ENCODE assay signal across 8 cellular contexts in genomic region chr12:108691154-108691994, GRCh38. TPM values are rescaled to one million over a fixed set of nuclear protein-coding genes. Genes with fewer than 3 reads are reported as not detected.
DNase-seq lines count a peak whose midpoint lies in the region; ATAC-seq and TF ChIP-seq lines count a peak whose summit lies in the region.

No MANE protein-coding gene starts in this region.

- no peak for TF ChIP-seq CTCF in GM13977 (IDR thresholded peaks at IDR 0.05; ENCODE audit: extremely low read depth, insufficient read depth, missing control alignments)
- peak; percentile 36 for TF ChIP-seq CTCF in astrocyte of the cerebellum (IDR thresholded peaks at IDR 0.05; ENCODE audit: low read depth, low read length, missing control alignments)
- TF ChIP-seq CTCF in hepatocyte (IDR thresholded peaks at IDR 0.05; ENCODE audit: poor library complexity), result no peak

- H3K4me2 ChIP-seq in hepatocyte, result peak overlapping the region; percentile 67

- ATAC-seq in HG02938 (IDR thresholded peaks at IDR 0.05; ENCODE audit: unreplicated experiment) (peak; percentile 65), GM18519 (IDR thresholded peaks at IDR 0.05; ENCODE audit: low FRiP score, unreplicated experiment) (no peak)

- H3K4me1 ChIP-seq in hepatocyte (ENCODE audit: insufficient read depth), result peaks cover 42% of the 10 kb centered on the region

- 18% methylated on average over 13 of the region's 13 CpGs for WGBS in hepatocyte (ENCODE audit: low lambda C conversion rate, missing lambda C conversion rate)

- H3K79me2 ChIP-seq in hepatocyte, result peaks cover 70% of the 10 kb centered on the region

- DNase-seq in GM13977 (ENCODE audit: low spot score) (peak; percentile 33), NCI-H187 treated with DMSO at 0.1 percent for 48 hours (lab: John Stamatoyannopoulos, UW) (peak; percentile 98), T-helper 9 cell (peak; percentile 45), astrocyte of the cerebellum (ENCODE audit: low read depth) (peak; percentile 98), hepatocyte (ENCODE audit: low spot score) (peak; percentile 96), retina (peak; percentile 90)

- H3K4me3 ChIP-seq in astrocyte of the cerebellum (ENCODE audit: low read depth, low read length) (peak overlapping the region; percentile 0), hepatocyte (no peak overlapping the region)

- peak overlapping the region; percentile 96 for H3K27ac ChIP-seq in hepatocyte

- H3K36me3 ChIP-seq in hepatocyte (replicated peaks; ENCODE audit: insufficient read depth, low read depth), result no peaks in the 10 kb centered on the region

- no peaks in the 10 kb centered on the region for H3K9me3 ChIP-seq in hepatocyte (ENCODE audit: low read depth)

- in situ Hi-C loops in GM13977 (cut with MboI; ENCODE audit: low pct_unique_long_range_greater_than_20kb, low sequenced_read_pairs, unreplicated experiment), result no loop called here
- in situ Hi-C loops in astrocyte of the cerebellum (cut with HindIII; ENCODE audit: low sequenced_read_pairs), result no loop called here

- H2AFZ ChIP-seq in hepatocyte, result no peak overlapping the region

- no peaks in the 10 kb centered on the region for H3K27me3 ChIP-seq in hepatocyte

- H3K9me2 ChIP-seq in hepatocyte (replicated peaks; ENCODE audit: insufficient read depth), result no peaks in the 10 kb centered on the region

- no peaks in the 10 kb centered on the region for H4K20me1 ChIP-seq in hepatocyte (ENCODE audit: insufficient read depth, poor library complexity, severe bottlenecking)

RNA-seq across cellular contexts. Expression of gene CORO1C, which starts 39.9 kb away (rescaled TPM):
- 109 and 137 TPM in 2 replicates for total RNA-seq in hepatocyte
- polyA plus RNA-seq in hepatocyte, result 76.5 and 110 TPM in 2 replicates

RNA-seq across cellular contexts. Expression of gene SELPLG, which starts 57.7 kb away (rescaled TPM):
- 0.37 and 0.72 TPM in 2 replicates for total RNA-seq in hepatocyte
- 1.5 and 1.8 TPM in 2 replicates for polyA plus RNA-seq in hepatocyte

Comparison
In these comparisons a context has a peak if more than half of its experiments do, and no peak if none do; other contexts are left out.
1. DNase-seq: peak in every context shown above with its lines; median percentile 98 in NCI-H187 treated with DMSO at 0.1 percent for 48 hours; 98 in astrocyte of the cerebellum; 96 in hepatocyte; 90 in retina; 45 in T-helper 9 cell; 33 in GM13977.